ENCODE assay signal across 8 cellular contexts in the genomic region with DNA sequence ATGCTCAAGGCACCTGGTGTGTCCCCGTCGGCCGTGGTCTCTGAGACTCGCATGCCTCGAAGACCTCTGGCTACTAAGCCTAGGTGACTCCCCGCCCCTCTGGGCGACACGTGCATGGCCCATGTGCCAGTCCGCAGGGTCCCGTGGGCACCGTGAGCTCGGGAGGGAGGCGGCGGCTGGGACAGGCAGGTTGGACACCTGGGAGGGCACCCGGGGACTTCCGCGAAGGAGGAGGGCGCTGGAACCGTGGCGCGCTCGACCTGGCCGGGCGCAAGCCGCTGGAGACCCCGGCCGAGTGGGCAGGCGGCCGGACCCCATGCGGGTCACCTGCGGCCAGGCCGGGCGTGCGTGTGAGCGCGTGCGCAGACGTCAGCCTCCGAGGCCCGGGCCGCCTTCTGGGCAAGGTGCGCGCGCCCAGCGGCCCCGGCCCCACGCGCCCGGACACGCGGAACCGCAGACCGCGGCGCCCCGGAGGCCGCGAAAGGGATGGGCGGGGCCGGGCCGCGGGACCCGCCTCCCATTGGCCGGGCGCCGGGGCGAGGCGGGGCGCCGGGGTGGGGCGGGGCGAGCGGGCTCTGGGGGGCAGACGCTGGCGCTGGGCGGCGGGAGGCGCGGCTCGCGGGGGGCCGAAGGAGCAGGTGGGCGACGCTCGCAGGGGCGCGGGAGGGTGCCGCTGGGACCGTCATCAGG. TPM values are rescaled to one million over a fixed set of nuclear protein-coding genes. Genes with fewer than 3 reads are reported as not detected.
DNase-seq lines count a peak whose midpoint lies in the region; ATAC-seq and TF ChIP-seq lines count a peak whose summit lies in the region.

No MANE protein-coding gene starts in this region.

- TF ChIP-seq POLR2A in transverse colon (IDR thresholded peaks at IDR 0.05): no peak

- peak overlapping the region; percentile 37 for H2AFZ ChIP-seq in trophoblast cell (ENCODE audit: insufficient read depth, low read length, poor library complexity)

- peak; percentile 82 for DNase-seq in BE2C
- DNase-seq in SJCRH30: peak; percentile 42 to 62
- peak; percentile 55 to 77 for DNase-seq in heart right ventricle
- peak; percentile 14 to 63 for DNase-seq in trophoblast cell
- peak; percentile 78 for DNase-seq in transverse colon
- no peak for DNase-seq in NCI-H226

- H3K4me2 ChIP-seq in trophoblast cell (ENCODE audit: low read length): peak overlapping the region; percentile 95

- H2AK5ac ChIP-seq in trophoblast cell (ENCODE audit: low read length): no peak overlapping the region

- H3K79me1 ChIP-seq in trophoblast cell (ENCODE audit: low read length): no peaks in the 10 kb centered on the region

- peak; percentile 58 for ATAC-seq in GM21528 (IDR thresholded peaks at IDR 0.05; ENCODE audit: low FRiP score, unreplicated experiment)
- ATAC-seq in heart right ventricle: peak; percentile 36 to 91 (median 73)

- H4K8ac ChIP-seq in trophoblast cell (ENCODE audit: low read depth, low read length): no peak overlapping the region

- H3K4ac ChIP-seq in trophoblast cell (ENCODE audit: low read depth, low read length): no peak overlapping the region

- no peak overlapping the region for H3K27ac Mint-ChIP-seq in activated naive CD8-positive, alpha-beta T cell

- H3K79me2 ChIP-seq in trophoblast cell (ENCODE audit: control insufficient read depth, insufficient read depth, low read length, poor library complexity): no peaks in the 10 kb centered on the region

- peaks cover 24% of the 10 kb centered on the region for H3K27me3 ChIP-seq in BE2C
- peaks cover 27% of the 10 kb centered on the region for H3K27me3 ChIP-seq in SJCRH30
- H3K27me3 ChIP-seq in heart right ventricle: peaks cover 0 to 57% (median 23%) of the 10 kb centered on the region in 7 donors
- peaks cover 14% of the 10 kb centered on the region for H3K27me3 ChIP-seq in trophoblast cell (ENCODE audit: insufficient read depth, low read length)
- H3K27me3 ChIP-seq in transverse colon: peaks cover 20% of the 10 kb centered on the region

- 1 to 2% methylated on average over 73 to 89 of the region's 89 CpGs for WGBS in heart right ventricle, 2 donors
- no CpG with 5 or more reads among the region's 89 CpGs for WGBS in trophoblast cell (ENCODE audit: extremely low coverage, insufficient coverage, insufficient read length)
- WGBS in transverse colon (ENCODE audit: low coverage in 1 of 2), 2 donors: 3% methylated on average over 58 of the region's 89 CpGs; no CpG with 5 or more reads in 1 of the 2 donors

- no peak overlapping the region for H2BK5ac ChIP-seq in trophoblast cell (ENCODE audit: low read depth, low read length, poor library complexity)

- H3K4me1 ChIP-seq in BE2C (peaks cover 2% of the 10 kb centered on the region; the same call in 1 of the 2 replicates), SJCRH30 (no peaks in the 10 kb centered on the region), heart right ventricle (peaks cover 5 to 39% (median 23%) of the 10 kb centered on the region in 9 donors), trophoblast cell (ENCODE audit: control insufficient read depth in 1 of 2, insufficient read depth in 2 of 2, low read length in 2 of 2) (peaks cover 7 to 13% of the 10 kb centered on the region in 2 experiments), transverse colon (peaks cover 5 to 33% (median 22%) of the 10 kb centered on the region in 4 donors)

- H3K9me3 Mint-ChIP-seq in activated naive CD8-positive, alpha-beta T cell (ENCODE audit: low read depth): no peaks in the 10 kb centered on the region

- no peak for TF ChIP-seq EP300 in transverse colon (IDR thresholded peaks at IDR 0.05; ENCODE audit: low read depth)

- H3K14ac ChIP-seq in trophoblast cell (ENCODE audit: low read length): no peak overlapping the region

- H3K23ac ChIP-seq in trophoblast cell (ENCODE audit: low read length): no peak overlapping the region

- H3K4me3 Mint-ChIP-seq in activated naive CD8-positive, alpha-beta T cell: peak overlapping the region; percentile 75

- H3K36me3 ChIP-seq in BE2C: no peaks in the 10 kb centered on the region
- no peaks in the 10 kb centered on the region for H3K36me3 ChIP-seq in SJCRH30
- no peaks in the 10 kb centered on the region for H3K36me3 ChIP-seq in heart right ventricle
- H3K36me3 ChIP-seq in trophoblast cell (ENCODE audit: control insufficient read depth in 1 of 2, insufficient read depth in 2 of 2, low read length in 2 of 2): no peaks in the 10 kb centered on the region
- no peaks in the 10 kb centered on the region for H3K36me3 ChIP-seq in transverse colon

- H3K9ac ChIP-seq in trophoblast cell (ENCODE audit: low read length): no peak overlapping the region

- H4K91ac ChIP-seq in trophoblast cell (ENCODE audit: low read depth, low read length): no peak overlapping the region

- H3K27ac ChIP-seq in SJCRH30 (no peak overlapping the region), heart right ventricle (peak overlapping the region; percentile 29 to 85 (median 68)), trophoblast cell (ENCODE audit: low read depth, low read length) (no peak overlapping the region), transverse colon (peak overlapping the region; percentile 65 to 85 (median 75))

- TF ChIP-seq CTCF in BE2C (IDR thresholded peaks at IDR 0.05; ENCODE audit: low read depth, low read length) (no peak), heart right ventricle (IDR thresholded peaks at IDR 0.05) (no peak), transverse colon (IDR thresholded peaks at IDR 0.05) (no peak)

- in situ Hi-C loops in transverse colon (cut with MboI; ENCODE audit: low pct_ligation_motif_present in 1 of 4, low pct_unique_long_range_greater_than_20kb in 1 of 4, low sequenced_read_pairs in 3 of 4): no loop called here

- no peak overlapping the region for H2BK12ac ChIP-seq in trophoblast cell (ENCODE audit: low read length)

- H3K4me3 ChIP-seq in BE2C (ENCODE audit: low read depth, low read length) (peak overlapping the region; percentile 64), SJCRH30 (peak overlapping the region; percentile 53), heart right ventricle (peak overlapping the region; percentile 46 to 66 (median 59)), trophoblast cell (ENCODE audit: low read depth, low read length) (peak overlapping the region; percentile 69), transverse colon (peak overlapping the region; percentile 47 to 79 (median 59))

- peaks cover 12% of the 10 kb centered on the region for H3K4me1 Mint-ChIP-seq in activated naive CD8-positive, alpha-beta T cell (ENCODE audit: low read depth)

- H3K9me3 ChIP-seq in BE2C (no peaks in the 10 kb centered on the region), SJCRH30 (replicated peaks) (no peaks in the 10 kb centered on the region), heart right ventricle (no peaks in the 10 kb centered on the region), trophoblast cell (ENCODE audit: insufficient read depth, low read depth, low read length) (peaks cover 5% of the 10 kb centered on the region), transverse colon (no peaks in the 10 kb centered on the region)

- no peaks in the 10 kb centered on the region for H3K36me3 Mint-ChIP-seq in activated naive CD8-positive, alpha-beta T cell

- no peak overlapping the region for H2BK120ac ChIP-seq in trophoblast cell (ENCODE audit: insufficient read depth, low read length, poor library complexity)

- peaks cover 11% of the 10 kb centered on the region for H3K27me3 Mint-ChIP-seq in activated naive CD8-positive, alpha-beta T cell

- no peak overlapping the region for H4K12ac ChIP-seq in trophoblast cell (ENCODE audit: low read depth, low read length)

- intact Hi-C loops in heart right ventricle (cut with DNase I): loop anchor here in 3 of 10 donors (5.0 to 10.0 kb wide), 3 partner anchors 58 to 73 kb away; no protein-coding TSS in a partner anchor
- intact Hi-C loops in transverse colon (cut with DNase I; ENCODE audit: low total_unique reads): loop anchor here (10.0 kb wide), 1 partner anchor 55 kb away; no protein-coding TSS in a partner anchor

- H3K18ac ChIP-seq in trophoblast cell (ENCODE audit: low read length): no peak overlapping the region

RNA-seq across cellular contexts. Expression of gene RASD2, which starts 0.6 kb away (rescaled TPM):
- not detected for polyA plus RNA-seq in BE2C (2012; ENCODE audit: insufficient read depth, insufficient read length, low read depth)
- total RNA-seq in SJCRH30 (2014; rRNA removed; shearing (Covaris generic)): not detected in 2 replicates
- total RNA-seq in heart right ventricle (1 to 10 TPM; 1.4 to 9.9 (median 3.6) TPM), transverse colon (10 to 100 TPM in 3 of 4 donors, 1 to 10 TPM in 1; 8.5 to 19.7 (median 13.9) TPM)
- polyA plus RNA-seq in heart right ventricle: 1 to 10 TPM; 3.1 to 5.1 TPM
- polyA plus RNA-seq in trophoblast cell (2013): 0.11 and 0.14 TPM in 2 replicates

Comparison
In these comparisons a context has a peak if more than half of its experiments do, and no peak if none do; other contexts are left out.
1. H3K27ac ChIP-seq: peak in heart right ventricle (10 of 10) and transverse colon (4 of 4); none in SJCRH30 (single experiment) and trophoblast cell (single experiment).
2. Peak in every context shown above with its lines, with median percentiles within 50 percentile points of each other: H3K4me3 ChIP-seq.